ENCODE assay signal across 1 cellular context in the genomic region with DNA sequence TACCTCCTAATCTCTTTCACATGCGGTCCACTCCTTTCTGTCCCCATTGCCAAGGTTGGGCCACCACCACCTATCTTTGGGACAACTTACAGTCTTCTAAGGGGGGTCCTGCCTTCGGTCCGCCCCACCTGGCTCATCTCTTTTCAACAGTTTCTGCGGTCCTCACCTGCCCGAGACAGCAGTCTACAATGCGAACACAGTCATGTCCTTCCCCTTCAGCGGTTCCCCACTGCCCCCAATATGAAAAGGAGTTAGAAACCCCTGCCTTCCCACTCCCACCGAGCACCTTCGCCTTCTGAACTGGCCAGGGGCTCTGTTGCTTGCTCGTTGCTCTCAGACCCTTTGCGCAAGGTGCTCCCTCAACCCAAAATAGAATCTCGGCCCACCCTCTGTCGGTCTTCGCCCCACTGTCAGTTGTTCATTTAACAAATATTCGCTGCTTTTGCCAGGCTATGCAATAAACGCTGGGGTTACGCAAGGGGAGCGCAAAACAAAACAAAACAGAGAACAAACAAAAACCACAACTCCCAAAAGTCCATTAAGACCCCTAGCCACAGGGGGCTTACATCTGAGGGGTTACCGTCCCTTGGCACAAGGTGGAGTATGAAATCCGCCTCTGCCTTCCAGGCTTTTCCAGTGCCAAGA.
TF ChIP-seq lines count a peak whose summit lies in the region.

No MANE protein-coding gene starts in this region.

TF ChIP-seq in liver, 16 proteins besides CTCF, POLR2A, EP300 and RAD21 (continued from another document):
- TF ChIP-seq FOXA1 (IDR thresholded peaks at IDR 0.05) (no peak), FOXA2 (IDR thresholded peaks at IDR 0.05) (no peak), TAF1 (conservative IDR thresholded peaks at IDR 0.05) (no peak)
